8 cellular contexts compared by ENCODE assay signal in the genomic region with DNA sequence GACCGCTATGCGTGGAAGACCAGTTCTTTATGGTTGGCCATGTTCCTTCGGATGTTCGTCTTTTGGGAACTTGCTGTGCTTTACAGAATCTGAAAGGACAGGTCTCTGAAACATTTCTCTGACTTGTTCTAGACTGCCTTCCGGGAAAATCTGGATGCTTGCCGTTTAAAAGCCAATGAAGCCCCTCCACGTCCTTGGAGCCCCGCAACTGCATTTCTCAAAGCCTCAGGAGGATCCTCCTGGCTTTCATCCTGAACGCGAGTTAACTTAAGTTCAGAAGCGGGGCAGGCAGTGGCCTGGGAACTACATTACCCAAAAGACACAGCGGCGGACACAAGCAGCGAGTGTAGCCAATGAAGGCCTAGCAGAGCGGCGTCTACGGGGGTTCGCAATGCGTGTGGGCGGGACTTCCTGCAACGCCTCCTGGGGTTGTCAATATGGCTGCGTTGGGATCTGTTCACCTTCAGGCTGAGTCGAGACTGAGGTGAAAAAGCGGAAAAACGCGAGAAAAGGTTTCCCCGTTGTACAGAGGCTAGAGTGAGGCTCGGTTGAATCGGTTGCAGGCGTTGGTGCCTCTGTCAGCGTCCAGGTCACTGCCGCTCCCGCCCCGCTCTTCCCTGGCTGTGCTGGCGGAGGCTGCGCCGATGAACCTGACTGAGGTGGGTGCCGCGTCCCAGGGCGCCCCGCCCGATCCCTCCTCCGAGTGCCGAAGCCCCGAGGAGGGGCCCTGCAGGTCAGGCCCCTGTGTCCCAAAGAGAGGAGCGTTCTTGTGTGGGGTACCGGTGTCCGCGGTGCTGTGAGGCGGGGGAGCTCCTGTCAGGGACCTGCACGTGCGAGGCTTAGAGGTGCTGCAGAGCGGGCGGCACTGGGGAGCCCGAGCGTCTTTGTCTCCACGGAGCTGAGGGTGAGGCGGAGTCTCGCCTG. TPM values are rescaled to one million over a fixed set of nuclear protein-coding genes. Genes with fewer than 3 reads are reported as not detected.
DNase-seq lines count a peak whose midpoint lies in the region; TF ChIP-seq lines count a peak whose summit lies in the region.

A gene (plus strand): TSS at position 414 of the 924 bp plus-strand sequence. CDS start 2,455 bp downstream, outside the sequence.

- H3K36me3 ChIP-seq in effector memory CD4-positive, alpha-beta T cell (ENCODE audit: control insufficient read depth, insufficient read depth, low read length) = peaks cover 20% of the 10 kb centered on the region

- DNase-seq in COLO668 (lab: John Stamatoyannopoulos, UW; ENCODE audit: unreplicated experiment) = peak; percentile 91
- DNase-seq in GM20000 (ENCODE audit: low spot score) = peak; percentile 91
- DNase-seq in HT-29 (ENCODE audit: low spot score) = peak; percentile 98
- DNase-seq in NK-92 treated with Interleukin-12 subunit alpha and Interleukin-12 subunit beta, amount 100 ng/mL, for 24 hours (lab: John Stamatoyannopoulos, UW) = peak; percentile 88
- peak; percentile 86 to 87 for DNase-seq in activated CD8-positive, alpha-beta memory T cell treated with anti-CD3 and anti-CD28 coated beads for 1 hour (ENCODE audit: extremely low read depth in 1 of 2, low read depth in 1 of 2)
- peak; percentile 77 to 87 (median 83) for DNase-seq in effector memory CD4-positive, alpha-beta T cell
- DNase-seq in medulla oblongata (ENCODE audit: extremely low spot score) = peak; percentile 98
- peak; percentile 85 to 89 (median 87) for DNase-seq in stimulated activated CD4-positive, alpha-beta T cell treated with anti-CD3 and anti-CD28 coated beads, TNF-alpha, amount 100 ng/mL, for 48 hours (ENCODE audit: low read depth in 3 of 3)

- no peaks in the 10 kb centered on the region for H3K9me3 ChIP-seq in effector memory CD4-positive, alpha-beta T cell (ENCODE audit: control insufficient read depth, low read length)

- peaks cover 12% of the 10 kb centered on the region for H3K4me1 ChIP-seq in effector memory CD4-positive, alpha-beta T cell (ENCODE audit: control insufficient read depth, insufficient read depth, low read length, poor library complexity, severe bottlenecking)

- TF ChIP-seq CTCF in GM20000 (IDR thresholded peaks at IDR 0.05; ENCODE audit: extremely low read depth, missing control alignments) = no peak

- peak within 1 kb of the TSS; percentile 82 for H3K27ac ChIP-seq in effector memory CD4-positive, alpha-beta T cell (ENCODE audit: insufficient read depth, low read length, poor library complexity, severe bottlenecking)

- H3K27me3 ChIP-seq in effector memory CD4-positive, alpha-beta T cell (replicated peaks; ENCODE audit: control insufficient read depth, insufficient read depth, low read length, poor library complexity, severe bottlenecking) = no peaks in the 10 kb centered on the region

- peak within 1 kb of the TSS; percentile 99 for H3K4me3 ChIP-seq in effector memory CD4-positive, alpha-beta T cell (ENCODE audit: insufficient read depth, low read depth, low read length, poor library complexity, severe bottlenecking)

RNA-seq across cellular contexts. Expression of the gene that starts here (rescaled TPM):
- 4.7 and 7.2 TPM in 2 replicates for total RNA-seq in HT-29 (2014; rRNA removed; shearing (Covaris generic))

Comparison
In these comparisons a context has a peak if more than half of its experiments do, and no peak if none do; other contexts are left out.
1. Peak in every context shown above with its lines: DNase-seq, H3K4me3 ChIP-seq and H3K27ac ChIP-seq.